In genomic region chrX:39736219-39737211, GRCh38 we compare ENCODE assay signal across 11 cellular contexts.
DNase-seq lines count a peak whose midpoint lies in the region; ATAC-seq and TF ChIP-seq lines count a peak whose summit lies in the region.
"Had no signal": no experiment of that assay in that cellular context is flagged by ENCODE, and none has a peak within 500 bp of the region (broad histone marks: within the 10 kb centered on the region; RNA-seq: fewer than 3 reads in every experiment).

No MANE protein-coding gene starts in this region.

- H3K4me1 Mint-ChIP-seq in CD4-positive, alpha-beta memory T cell, result no peaks in the 10 kb centered on the region

- peak; percentile 48 for ATAC-seq in mucosa of descending colon
- no peak for ATAC-seq in GM21786 (IDR thresholded peaks at IDR 0.05; ENCODE audit: unreplicated experiment)

- no peaks in the 10 kb centered on the region for H3K27me3 ChIP-seq in MG63
- no peaks in the 10 kb centered on the region for H3K27me3 ChIP-seq in CD4-positive, alpha-beta memory T cell (ENCODE audit: insufficient read depth, low read length)
- H3K27me3 ChIP-seq: neutrophil had no signal

- H3K27ac ChIP-seq in CD4-positive, alpha-beta memory T cell (ENCODE audit: low read depth, low read length), result no peak overlapping the region
- H3K27ac ChIP-seq: neutrophil had no signal

- H3K36me3 ChIP-seq in MG63, result no peaks in the 10 kb centered on the region
- no peaks in the 10 kb centered on the region for H3K36me3 ChIP-seq in mucosa of descending colon (ENCODE audit: low read depth)
- no peaks in the 10 kb centered on the region for H3K36me3 ChIP-seq in CD4-positive, alpha-beta memory T cell (ENCODE audit: insufficient read depth, low read length)
- H3K36me3 ChIP-seq: neutrophil had no signal

- H3K36me3 Mint-ChIP-seq in CD4-positive, alpha-beta memory T cell, result no peaks in the 10 kb centered on the region

- H3K9me3 ChIP-seq in MG63, result no peaks in the 10 kb centered on the region
- no peaks in the 10 kb centered on the region for H3K9me3 ChIP-seq in mucosa of descending colon
- H3K9me3 ChIP-seq in CD4-positive, alpha-beta memory T cell (ENCODE audit: control insufficient read depth in 1 of 2, low read length in 2 of 2), result no peaks in the 10 kb centered on the region
- H3K9me3 ChIP-seq: neutrophil had no signal

- TF ChIP-seq CTCF in mucosa of descending colon (IDR thresholded peaks at IDR 0.05), result no peak

- no peaks in the 10 kb centered on the region for H3K27me3 Mint-ChIP-seq in CD4-positive, alpha-beta memory T cell

- CTCF ChIA-PET in CD4-positive, alpha-beta memory T cell (lab: Charles Lee; ENCODE audit: partially characterized antibody), result no interaction called here

- H3K4me3 ChIP-seq in MG63, result no peak overlapping the region
- no peak overlapping the region for H3K4me3 ChIP-seq in mucosa of descending colon
- H3K4me3 ChIP-seq in CD4-positive, alpha-beta memory T cell (ENCODE audit: low read length in 2 of 2), result no peak overlapping the region

- POLR2A ChIA-PET in CD4-positive, alpha-beta memory T cell (lab: Charles Lee; ENCODE audit: partially characterized antibody), result no interaction called here

- H3K4me3 Mint-ChIP-seq in CD4-positive, alpha-beta memory T cell, result no peak overlapping the region
- H3K4me3 Mint-ChIP-seq: H9 had no signal

- peaks cover 0 to 2% (median 0%) of the 10 kb centered on the region in 8 donors for H3K9me3 Mint-ChIP-seq in CD4-positive, alpha-beta memory T cell

- H3K27ac Mint-ChIP-seq in CD4-positive, alpha-beta memory T cell, result peak overlapping the region in 2 of 7 donors; percentile 6 to 15
- H3K27ac Mint-ChIP-seq: H9 had no signal

- intact Hi-C loops in mucosa of descending colon (cut with DNase I, micrococcal nuclease), result no loop called here
- intact Hi-C loops in CD4-positive, alpha-beta memory T cell (cut with micrococcal nuclease), result no loop called here

- DNase-seq in A172 (ENCODE audit: low spot score) (peak; percentile 56), MG63 (peak; percentile 96), cerebellar cortex (ENCODE audit: low spot score) (peak; percentile 66), mucosa of descending colon (peak in 2 of 3 donors; percentile 48 to 79), NCI-H1930 (lab: John Stamatoyannopoulos, UW) (no peak), NCI-H2171 treated with DMSO at 0.1 percent for 48 hours (lab: John Stamatoyannopoulos, UW) (no peak)
- no peak for DNase-seq in CD4-positive, alpha-beta memory T cell
- DNase-seq: H9, NCI-H1436 had no signal

- no peaks in the 10 kb centered on the region for H3K4me1 ChIP-seq in mucosa of descending colon (ENCODE audit: low read depth)
- no peaks in the 10 kb centered on the region for H3K4me1 ChIP-seq in CD4-positive, alpha-beta memory T cell (ENCODE audit: insufficient read depth, low read length)

Comparison
In these comparisons a context has a peak if more than half of its experiments do, and no peak if none do; other contexts are left out.
1. DNase-seq: peak in A172 (single experiment), MG63 (single experiment), cerebellar cortex (single experiment) and mucosa of descending colon (2 of 3); none in NCI-H1930 (0 of 2), CD4-positive, alpha-beta memory T cell (0 of 5) and NCI-H2171 treated with DMSO at 0.1 percent for 48 hours (single experiment).